ENCODE assay signal across 13 cellular contexts in the genomic region with DNA sequence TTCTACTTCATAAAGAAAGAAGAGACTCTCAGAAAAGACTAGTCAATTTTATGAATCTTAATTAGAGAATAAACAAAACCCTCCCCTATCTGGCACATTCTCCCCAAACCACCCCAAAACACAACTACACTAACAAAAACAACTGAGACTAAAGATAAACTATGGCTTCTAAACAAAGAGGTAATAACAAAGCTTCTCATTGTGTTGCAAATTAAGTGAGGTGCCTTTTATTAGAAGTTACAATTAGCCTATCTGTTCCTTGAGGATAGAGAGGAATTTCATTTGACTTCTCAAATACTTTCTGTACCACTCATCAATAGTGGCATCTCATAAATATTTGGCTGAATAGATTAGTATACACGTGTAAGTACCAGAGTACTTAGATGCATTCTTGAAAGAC.
DNase-seq lines count a peak whose midpoint lies in the region; ATAC-seq and TF ChIP-seq lines count a peak whose summit lies in the region.
"Had no signal": no experiment of that assay in that cellular context is flagged by ENCODE, and none has a peak within 500 bp of the region (broad histone marks: within the 10 kb centered on the region; RNA-seq: fewer than 3 reads in every experiment).

No MANE protein-coding gene starts in this region.

- H3K9me2 ChIP-seq in GM23338 (ENCODE audit: insufficient read depth) (no peaks in the 10 kb centered on the region), OCI-LY1 (ENCODE audit: low read depth, low read length) (no peaks in the 10 kb centered on the region)

- no peaks in the 10 kb centered on the region for H3K27me3 ChIP-seq in GM23338 (ENCODE audit: insufficient read depth)
- H3K27me3 ChIP-seq in OCI-LY1 (ENCODE audit: insufficient read depth, low read length) = no peaks in the 10 kb centered on the region
- H3K27me3 ChIP-seq in heart left ventricle = no peaks in the 10 kb centered on the region

- H3K4me2 ChIP-seq in GM23338 = peak overlapping the region; percentile 15
- no peak overlapping the region for H3K4me2 ChIP-seq in OCI-LY1 (ENCODE audit: low read length)

- no peaks in the 10 kb centered on the region for H3K36me3 Mint-ChIP-seq in GM23338 (ENCODE audit: low read depth)

- H4K20me1 ChIP-seq in GM23338 (replicated peaks; ENCODE audit: insufficient read depth) (no peaks in the 10 kb centered on the region), OCI-LY1 (ENCODE audit: insufficient read depth, low read length) (no peaks in the 10 kb centered on the region)

- DNase-seq in GM23338 (ENCODE audit: low spot score) (peak; percentile 38), iPS-NIHi11 (ENCODE audit: low spot score) (peak; percentile 8), heart left ventricle (no peak)
- no peak for DNase-seq in activated T-cell treated with anti-CD3 and anti-CD28 coated beads, Interleukin-2, amount 50 U/mL, for 48 hours
- DNase-seq: C1 segment of cervical spinal cord; CD4-positive, alpha-beta T cell; DMS79 treated with DMSO at 0.1 percent for 48 hours; GDM1; H9 had no signal

- ATAC-seq in GM23338 (peak; percentile 57; the same call in 2 of the 3 replicates), heart left ventricle (no peak), GM19452 (IDR thresholded peaks at IDR 0.05; ENCODE audit: unreplicated experiment) (no peak), HG03439 (IDR thresholded peaks at IDR 0.05; ENCODE audit: unreplicated experiment) (no peak)

- no peak overlapping the region for H3K4me3 ChIP-seq in GM23338
- no peak overlapping the region for H3K4me3 ChIP-seq in OCI-LY1 (ENCODE audit: low read depth, low read length, poor library complexity, severe bottlenecking)
- no peak overlapping the region for H3K4me3 ChIP-seq in heart left ventricle

- TF ChIP-seq CTCF in GM23338 (conservative IDR thresholded peaks at IDR 0.05; ENCODE audit: low read depth in 2 of 2) = no peak
- no peak for TF ChIP-seq CTCF in OCI-LY1 (IDR thresholded peaks at IDR 0.05; ENCODE audit: low read length)
- no peak for TF ChIP-seq CTCF in heart left ventricle (IDR thresholded peaks at IDR 0.05)

- H3K79me2 ChIP-seq in GM23338 (replicated peaks; ENCODE audit: insufficient read depth) (no peaks in the 10 kb centered on the region), OCI-LY1 (ENCODE audit: insufficient read depth, low read length) (no peaks in the 10 kb centered on the region)

- H3K9me3 ChIP-seq in OCI-LY1 (ENCODE audit: low read length) = no peaks in the 10 kb centered on the region
- H3K9me3 ChIP-seq in heart left ventricle = no peaks in the 10 kb centered on the region

- peaks cover 12% of the 10 kb centered on the region for H3K4me1 Mint-ChIP-seq in GM23338
- H3K4me1 Mint-ChIP-seq: B cell had no signal

- no peaks in the 10 kb centered on the region for H3K9me3 Mint-ChIP-seq in GM23338
- H3K9me3 Mint-ChIP-seq: H9 had no signal

- no peak for TF ChIP-seq POLR2A in heart left ventricle (IDR thresholded peaks at IDR 0.05)

- H3K36me3 ChIP-seq in GM23338 (ENCODE audit: insufficient read depth) (no peaks in the 10 kb centered on the region), OCI-LY1 (ENCODE audit: insufficient read depth, low read length) (no peaks in the 10 kb centered on the region), heart left ventricle (no peaks in the 10 kb centered on the region)

- 47 to 71% (median 67%) methylated on average over 1 of the region's 1 CpG for WGBS in heart left ventricle, 4 donors

- H3K9ac ChIP-seq in OCI-LY1 (ENCODE audit: low read length) = no peak overlapping the region

- intact Hi-C loops in heart left ventricle (cut with DNase I) = no loop called here

- no peak overlapping the region for H3K4me3 Mint-ChIP-seq in GM23338
- H3K4me3 Mint-ChIP-seq: B cell; CD4-positive, alpha-beta T cell; H9 had no signal

- no peaks in the 10 kb centered on the region for H3K27me3 Mint-ChIP-seq in GM23338 (ENCODE audit: insufficient read depth, low read depth, poor library complexity)
- H3K27me3 Mint-ChIP-seq: B cell; CD4-positive, alpha-beta T cell had no signal

- H2AFZ ChIP-seq in GM23338 = no peak overlapping the region
- H2AFZ ChIP-seq in OCI-LY1 (ENCODE audit: low read length) = 0 out of 2 replicates have a peak overlapping the region, but pooled peaks have one; percentile 2

- H3F3A ChIP-seq in GM23338 (replicated peaks; ENCODE audit: low read depth) = no peaks in the 10 kb centered on the region
- H3F3A ChIP-seq in OCI-LY1 (ENCODE audit: insufficient read depth, low read length) = no peaks in the 10 kb centered on the region

- H3K27ac Mint-ChIP-seq in GM23338 = no peak overlapping the region
- H3K27ac Mint-ChIP-seq: B cell; CD4-positive, alpha-beta T cell had no signal

- no peak overlapping the region for H3K27ac ChIP-seq in GM23338 (ENCODE audit: low read depth)
- no peak overlapping the region for H3K27ac ChIP-seq in OCI-LY1 (ENCODE audit: low read depth, low read length, poor library complexity, severe bottlenecking)
- H3K27ac ChIP-seq in heart left ventricle = no peak overlapping the region

- peaks cover 17% of the 10 kb centered on the region; the same call in 1 of the 2 replicates for H3K4me1 ChIP-seq in GM23338 (ENCODE audit: insufficient read depth)
- H3K4me1 ChIP-seq in OCI-LY1 (ENCODE audit: insufficient read depth, low read length, severe bottlenecking) = peaks cover 8% of the 10 kb centered on the region
- peaks cover 0 to 4% (median 0%) of the 10 kb centered on the region in 12 donors for H3K4me1 ChIP-seq in heart left ventricle

TF ChIP-seq in GM23338, 12 proteins besides CTCF, POLR2A, EP300 and RAD21:
- TF ChIP-seq JUNB (IDR thresholded peaks at IDR 0.05; ENCODE audit: unreplicated experiment) (no peak), EZH2phosphoT487 (IDR thresholded peaks at IDR 0.05; ENCODE audit: unreplicated experiment) (no peak)
- TF ChIP-seq, protein P1, sequence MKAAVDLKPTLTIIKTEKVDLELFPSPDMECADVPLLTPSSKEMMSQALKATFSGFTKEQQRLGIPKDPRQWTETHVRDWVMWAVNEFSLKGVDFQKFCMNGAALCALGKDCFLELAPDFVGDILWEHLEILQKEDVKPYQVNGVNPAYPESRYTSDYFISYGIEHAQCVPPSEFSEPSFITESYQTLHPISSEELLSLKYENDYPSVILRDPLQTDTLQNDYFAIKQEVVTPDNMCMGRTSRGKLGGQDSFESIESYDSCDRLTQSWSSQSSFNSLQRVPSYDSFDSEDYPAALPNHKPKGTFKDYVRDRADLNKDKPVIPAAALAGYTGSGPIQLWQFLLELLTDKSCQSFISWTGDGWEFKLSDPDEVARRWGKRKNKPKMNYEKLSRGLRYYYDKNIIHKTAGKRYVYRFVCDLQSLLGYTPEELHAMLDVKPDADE (IDR thresholded peaks at IDR 0.05) = no peak
- TF ChIP-seq, protein P2, sequence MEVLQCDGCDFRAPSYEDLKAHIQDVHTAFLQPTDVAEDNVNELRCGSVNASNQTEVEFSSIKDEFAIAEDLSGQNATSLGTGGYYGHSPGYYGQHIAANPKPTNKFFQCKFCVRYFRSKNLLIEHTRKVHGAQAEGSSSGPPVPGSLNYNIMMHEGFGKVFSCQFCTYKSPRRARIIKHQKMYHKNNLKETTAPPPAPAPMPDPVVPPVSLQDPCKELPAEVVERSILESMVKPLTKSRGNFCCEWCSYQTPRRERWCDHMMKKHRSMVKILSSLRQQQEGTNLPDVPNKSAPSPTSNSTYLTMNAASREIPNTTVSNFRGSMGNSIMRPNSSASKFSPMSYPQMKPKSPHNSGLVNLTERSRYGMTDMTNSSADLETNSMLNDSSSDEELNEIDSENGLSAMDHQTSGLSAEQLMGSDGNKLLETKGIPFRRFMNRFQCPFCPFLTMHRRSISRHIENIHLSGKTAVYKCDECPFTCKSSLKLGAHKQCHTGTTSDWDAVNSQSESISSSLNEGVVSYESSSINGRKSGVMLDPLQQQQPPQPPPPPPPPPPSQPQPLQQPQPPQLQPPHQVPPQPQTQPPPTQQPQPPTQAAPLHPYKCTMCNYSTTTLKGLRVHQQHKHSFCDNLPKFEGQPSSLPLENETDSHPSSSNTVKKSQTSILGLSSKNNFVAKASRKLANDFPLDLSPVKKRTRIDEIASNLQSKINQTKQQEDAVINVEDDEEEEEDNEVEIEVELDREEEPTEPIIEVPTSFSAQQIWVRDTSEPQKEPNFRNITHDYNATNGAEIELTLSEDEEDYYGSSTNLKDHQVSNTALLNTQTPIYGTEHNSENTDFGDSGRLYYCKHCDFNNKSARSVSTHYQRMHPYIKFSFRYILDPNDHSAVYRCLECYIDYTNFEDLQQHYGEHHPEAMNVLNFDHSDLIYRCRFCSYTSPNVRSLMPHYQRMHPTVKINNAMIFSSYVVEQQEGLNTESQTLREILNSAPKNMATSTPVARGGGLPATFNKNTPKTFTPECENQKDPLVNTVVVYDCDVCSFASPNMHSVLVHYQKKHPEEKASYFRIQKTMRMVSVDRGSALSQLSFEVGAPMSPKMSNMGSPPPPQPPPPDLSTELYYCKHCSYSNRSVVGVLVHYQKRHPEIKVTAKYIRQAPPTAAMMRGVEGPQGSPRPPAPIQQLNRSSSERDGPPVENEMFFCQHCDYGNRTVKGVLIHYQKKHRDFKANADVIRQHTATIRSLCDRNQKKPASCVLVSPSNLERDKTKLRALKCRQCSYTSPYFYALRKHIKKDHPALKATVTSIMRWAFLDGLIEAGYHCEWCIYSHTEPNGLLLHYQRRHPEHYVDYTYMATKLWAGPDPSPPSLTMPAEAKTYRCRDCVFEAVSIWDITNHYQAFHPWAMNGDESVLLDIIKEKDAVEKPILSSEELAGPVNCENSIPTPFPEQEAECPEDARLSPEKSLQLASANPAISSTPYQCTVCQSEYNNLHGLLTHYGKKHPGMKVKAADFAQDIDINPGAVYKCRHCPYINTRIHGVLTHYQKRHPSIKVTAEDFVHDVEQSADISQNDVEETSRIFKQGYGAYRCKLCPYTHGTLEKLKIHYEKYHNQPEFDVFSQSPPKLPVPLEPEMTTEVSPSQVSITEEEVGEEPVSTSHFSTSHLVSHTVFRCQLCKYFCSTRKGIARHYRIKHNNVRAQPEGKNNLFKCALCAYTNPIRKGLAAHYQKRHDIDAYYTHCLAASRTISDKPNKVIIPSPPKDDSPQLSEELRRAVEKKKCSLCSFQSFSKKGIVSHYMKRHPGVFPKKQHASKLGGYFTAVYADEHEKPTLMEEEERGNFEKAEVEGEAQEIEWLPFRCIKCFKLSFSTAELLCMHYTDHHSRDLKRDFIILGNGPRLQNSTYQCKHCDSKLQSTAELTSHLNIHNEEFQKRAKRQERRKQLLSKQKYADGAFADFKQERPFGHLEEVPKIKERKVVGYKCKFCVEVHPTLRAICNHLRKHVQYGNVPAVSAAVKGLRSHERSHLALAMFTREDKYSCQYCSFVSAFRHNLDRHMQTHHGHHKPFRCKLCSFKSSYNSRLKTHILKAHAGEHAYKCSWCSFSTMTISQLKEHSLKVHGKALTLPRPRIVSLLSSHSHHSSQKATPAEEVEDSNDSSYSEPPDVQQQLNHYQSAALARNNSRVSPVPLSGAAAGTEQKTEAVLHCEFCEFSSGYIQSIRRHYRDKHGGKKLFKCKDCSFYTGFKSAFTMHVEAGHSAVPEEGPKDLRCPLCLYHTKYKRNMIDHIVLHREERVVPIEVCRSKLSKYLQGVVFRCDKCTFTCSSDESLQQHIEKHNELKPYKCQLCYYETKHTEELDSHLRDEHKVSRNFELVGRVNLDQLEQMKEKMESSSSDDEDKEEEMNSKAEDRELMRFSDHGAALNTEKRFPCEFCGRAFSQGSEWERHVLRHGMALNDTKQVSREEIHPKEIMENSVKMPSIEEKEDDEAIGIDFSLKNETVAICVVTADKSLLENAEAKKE (CRISPR knock-in tag; IDR thresholded peaks at IDR 0.05) = no peak
TF ChIP-seq in GM23338: peak in this region for 0.

Comparison
In these comparisons a context has a peak if more than half of its experiments do, and no peak if none do; other contexts are left out.
1. DNase-seq: peak in GM23338 (single experiment) and iPS-NIHi11 (single experiment); none in heart left ventricle (0 of 5) and activated T-cell treated with anti-CD3 and anti-CD28 coated beads, Interleukin-2, amount 50 U/mL, for 48 hours (0 of 2).